23 cellular contexts compared by ENCODE assay signal in the genomic region with DNA sequence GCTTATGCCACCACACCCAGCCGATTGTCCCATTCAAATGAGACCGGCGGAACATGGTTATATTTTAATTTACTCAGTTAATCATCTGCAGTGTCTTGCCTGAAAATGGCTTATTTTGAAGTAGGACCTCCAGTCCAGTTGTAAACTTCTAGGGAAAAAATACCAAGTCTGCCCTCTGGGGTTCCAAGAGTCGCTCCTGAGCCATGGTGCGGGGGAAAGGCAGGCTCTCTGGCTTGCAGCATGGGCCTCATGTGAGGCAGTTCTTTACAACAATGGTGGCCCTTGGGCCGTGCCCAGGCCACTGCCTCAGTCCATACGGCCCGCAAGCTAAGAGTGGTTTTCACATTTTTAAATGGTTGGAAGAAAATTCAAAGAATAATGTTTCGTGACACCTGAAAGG.
"Had no signal": no experiment of that assay in that cellular context is flagged by ENCODE, and none has a peak within 500 bp of the region (broad histone marks: within the 10 kb centered on the region; RNA-seq: fewer than 3 reads in every experiment).

No MANE protein-coding gene starts in this region.

- H3K27ac Mint-ChIP-seq: activated CD8-positive, alpha-beta T cell treated with anti-CD3 and anti-CD28 coated beads, Interleukin-2, amount 10 ng/mL, durations not matched to agents 7 days and 5 days; activated naive CD8-positive, alpha-beta T cell treated with anti-CD3 and anti-CD28 coated beads, Interleukin-2, amount 10 ng/mL, durations not matched to agents 7 days and 5 days; activated T-cell treated with anti-CD3 and anti-CD28 coated beads, Interleukin-2, amount 50 U/mL, for 72 hours; brain; immature natural killer cell; mesothelial cell of epicardium had no signal

- H3K4me2 ChIP-seq: smooth muscle cell had no signal

- H3K36me3 Mint-ChIP-seq: activated naive CD8-positive, alpha-beta T cell treated with anti-CD3 and anti-CD28 coated beads, Interleukin-2, amount 10 ng/mL, durations not matched to agents 7 days and 5 days had no signal

- H3K36me3 ChIP-seq: ovary, right atrium auricular region had no signal

- H3K27ac ChIP-seq: foreskin keratinocyte, lower lobe of right lung, ovary, right atrium auricular region, suprapubic skin had no signal

- H3K9me3 Mint-ChIP-seq: activated naive CD8-positive, alpha-beta T cell treated with anti-CD3 and anti-CD28 coated beads, Interleukin-2, amount 10 ng/mL, durations not matched to agents 7 days and 5 days; activated T-cell treated with anti-CD3 and anti-CD28 coated beads, Interleukin-2, amount 50 U/mL, for 72 hours; brain; central memory CD8-positive, alpha-beta T cell; immature natural killer cell; mesothelial cell of epicardium had no signal

- H3K4me3 ChIP-seq: lower lobe of right lung, ovary, right atrium auricular region, smooth muscle cell, suprapubic skin had no signal

- H3K4me1 Mint-ChIP-seq: mesothelial cell of epicardium had no signal

- H3K27me3 ChIP-seq: foreskin keratinocyte, ovary, right atrium auricular region, suprapubic skin had no signal

- ATAC-seq: activated CD8-positive, alpha-beta T cell treated with anti-CD3 and anti-CD28 coated beads, Interleukin-2, amount 10 ng/mL, durations not matched to agents 7 days and 5 days; activated T-cell treated with anti-CD3 and anti-CD28 coated beads, Interleukin-2, amount 50 U/mL, for 72 hours; foreskin keratinocyte; left cardiac atrium; lower lobe of right lung; stimulated activated naive CD8-positive, alpha-beta T cell treated with anti-CD3 and anti-CD28 coated beads, Interleukin-15, Interleukin-2, amounts not matched to agents 100 U/mL and 50 U/mL, for 24 hours had no signal

- DNase-seq: activated CD4-positive, alpha-beta T cell treated with anti-CD3 and anti-CD28 coated beads for 48 hours; activated CD8-positive, alpha-beta memory T cell treated with anti-CD3 and anti-CD28 coated beads, Interleukin-2, amount 50 U/mL, for 48 hours; activated CD8-positive, alpha-beta T cell treated with anti-CD3 and anti-CD28 coated beads, Interleukin-2, amount 10 ng/mL, durations not matched to agents 7 days and 5 days; activated gamma-delta T cell treated with Interleukin-2 at 50 U/mL for 16 hours; activated naive CD8-positive, alpha-beta T cell treated with anti-CD3 and anti-CD28 coated beads, Interleukin-2, amount 10 ng/mL, durations not matched to agents 7 days and 5 days; activated T-cell treated with anti-CD3 and anti-CD28 coated beads, Interleukin-2, amount 50 U/mL, for 72 hours; cortex of kidney; effector CD4-positive, alpha-beta T cell; foreskin keratinocyte; glutamatergic neuron; immature natural killer cell; left cardiac atrium; lower lobe of right lung; ovary; stimulated activated naive CD8-positive, alpha-beta T cell treated with anti-CD3 and anti-CD28 coated beads, Interleukin-15, Interleukin-2, amounts not matched to agents 100 U/mL and 50 U/mL, for 24 hours; T-helper 2 cell; trophoblast cell had no signal

- H3K4me3 Mint-ChIP-seq: activated CD8-positive, alpha-beta T cell treated with anti-CD3 and anti-CD28 coated beads, Interleukin-2, amount 10 ng/mL, durations not matched to agents 7 days and 5 days; activated naive CD8-positive, alpha-beta T cell treated with anti-CD3 and anti-CD28 coated beads, Interleukin-2, amount 10 ng/mL, durations not matched to agents 7 days and 5 days; activated T-cell treated with anti-CD3 and anti-CD28 coated beads, Interleukin-2, amount 50 U/mL, for 72 hours; brain; central memory CD8-positive, alpha-beta T cell; immature natural killer cell; mesothelial cell of epicardium had no signal

- H3K4me1 ChIP-seq: foreskin keratinocyte had no signal

- H3K9me3 ChIP-seq: lower lobe of right lung, ovary, right atrium auricular region, suprapubic skin had no signal

- H3K27me3 Mint-ChIP-seq: activated naive CD8-positive, alpha-beta T cell treated with anti-CD3 and anti-CD28 coated beads, Interleukin-2, amount 10 ng/mL, durations not matched to agents 7 days and 5 days; central memory CD8-positive, alpha-beta T cell had no signal
